ENCODE assay signal across 8 cellular contexts in the genomic region with DNA sequence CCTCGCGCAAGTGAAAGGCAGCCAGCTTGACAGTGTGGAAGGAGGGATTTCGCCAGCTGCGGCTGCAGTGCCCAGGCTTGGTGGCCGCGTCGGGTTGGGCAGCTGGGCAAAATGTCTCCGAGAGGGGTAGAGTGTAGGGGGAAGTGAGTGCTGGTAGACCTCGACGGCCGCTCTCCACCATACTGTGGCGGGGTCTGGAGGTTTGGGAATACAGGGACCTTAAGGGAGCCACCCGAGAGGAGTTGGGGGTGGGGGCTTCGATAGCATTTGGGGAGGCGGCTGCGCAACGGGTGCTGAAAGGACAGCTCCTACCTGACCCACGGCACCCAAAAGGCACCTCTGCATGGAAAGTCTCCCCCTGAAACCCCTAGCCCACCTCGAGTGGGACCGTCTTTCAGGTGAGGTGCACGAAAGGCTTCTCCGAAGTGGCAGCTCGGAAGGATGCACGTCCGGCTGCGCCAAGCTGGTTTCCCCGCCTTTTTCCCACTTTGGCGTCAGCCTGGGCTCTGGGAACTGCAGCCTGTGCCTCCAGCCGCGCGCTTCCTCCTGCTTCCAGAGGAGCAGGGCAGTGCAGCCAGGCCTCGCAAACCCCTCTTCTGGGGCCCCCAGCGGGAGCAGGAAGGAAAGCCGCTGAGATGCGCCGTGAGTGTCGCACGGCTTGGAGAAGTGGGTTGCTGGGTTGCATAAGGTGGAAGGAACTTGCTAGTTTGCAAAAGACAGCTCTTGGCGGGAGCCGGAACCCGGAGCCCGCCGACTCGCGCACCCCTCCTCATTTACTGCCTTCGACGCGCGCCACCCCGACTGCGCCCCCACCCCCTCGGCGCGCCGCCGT. TPM values are rescaled to one million over a fixed set of nuclear protein-coding genes. Genes with fewer than 3 reads are reported as not detected.
DNase-seq lines count a peak whose midpoint lies in the region; ATAC-seq, FAIRE-seq and TF ChIP-seq lines count a peak whose summit lies in the region.

No MANE protein-coding gene starts in this region.

- peak overlapping the region; percentile 83 for H3K4me3 ChIP-seq in A549
- H3K4me3 ChIP-seq in GM12875 (ENCODE audit: low read depth, low read length): peak overlapping the region; percentile 89
- H3K4me3 ChIP-seq in mucosa of rectum (ENCODE audit: low read length in 2 of 2): peak overlapping the region; percentile 76 to 80
- peak overlapping the region; percentile 94 to 100 (median 98) for H3K4me3 ChIP-seq in stomach

- peak overlapping the region; percentile 100 for H3K4me2 ChIP-seq in A549

- TF ChIP-seq CTCF in A549 (IDR thresholded peaks at IDR 0.05) (no peak), GM12875 (IDR thresholded peaks at IDR 0.05; ENCODE audit: borderline replicate concordance, insufficient read depth, low read depth, low read length) (no peak), stomach (IDR thresholded peaks at IDR 0.05) (no peak)

- no peak for TF ChIP-seq RAD21 in A549 (conservative IDR thresholded peaks at IDR 0.05 in 1 of 2, IDR thresholded peaks at IDR 0.05 in 1 of 2)

- POLR2A ChIA-PET in A549 (lab: Yijun Ruan, JAX): interaction anchor here (0.6 to 4.4 kb wide), 6 partner anchors 28 to 316 kb away, joined by 3 to 18 read pairs (median 3); a partner anchor contains a TSS

- H3K27ac ChIP-seq in A549: peak overlapping the region; percentile 98 to 100
- H3K27ac ChIP-seq in mucosa of rectum (ENCODE audit: low read depth in 2 of 2, low read length in 2 of 2): peak overlapping the region; percentile 99 to 100
- peak overlapping the region; percentile 99 to 100 (median 100) for H3K27ac ChIP-seq in stomach

- peak overlapping the region; percentile 63 to 70 for H3K9ac ChIP-seq in mucosa of rectum (ENCODE audit: low read depth in 1 of 2, low read length in 2 of 2)

- DNase-seq in A549 (ENCODE audit: low read depth in 1 of 2, low spot score in 1 of 2): peak; percentile 18 to 76
- DNase-seq in NCI-H446 treated with DMSO at 0.1 percent for 48 hours (lab: John Stamatoyannopoulos, UW): peak; percentile 88
- DNase-seq in activated CD4-positive, alpha-beta T cell treated with anti-CD3 and anti-CD28 coated beads, Interleukin-2, amount 50 U/mL, for 24 hours (ENCODE audit: low read depth in 1 of 2, low spot score in 1 of 2): peak; percentile 8 to 13
- peak; percentile 57 for DNase-seq in stomach

- CTCF ChIA-PET in A549 (lab: Yijun Ruan, JAX): interaction anchor here (0.5 to 2.9 kb wide), 8 partner anchors 10 to 590 kb away, joined by 3 to 14 read pairs (median 6); a partner anchor contains a TSS

- H3K27me3 ChIP-seq in mucosa of rectum (ENCODE audit: control insufficient read depth in 2 of 2, insufficient read depth in 2 of 2, low read length in 2 of 2) (no peaks in the 10 kb centered on the region), stomach (no peaks in the 10 kb centered on the region)

- ATAC-seq in A549 (peak; percentile 68 to 74), HG03139 (IDR thresholded peaks at IDR 0.05; ENCODE audit: unreplicated experiment) (peak; percentile 25), esophagus mucosa (peak; percentile 24)

- intact Hi-C loops in stomach (cut with DNase I; ENCODE audit: low total_unique reads): no loop called here

- H3K4me1 ChIP-seq in A549: peaks cover 20% of the 10 kb centered on the region; the same call in 2 of the 3 replicates
- peaks cover 34 to 42% of the 10 kb centered on the region in 2 donors for H3K4me1 ChIP-seq in mucosa of rectum (ENCODE audit: control insufficient read depth in 2 of 2, insufficient read depth in 2 of 2, low read length in 2 of 2)
- peaks cover 25 to 61% (median 49%) of the 10 kb centered on the region in 4 donors for H3K4me1 ChIP-seq in stomach

- no peak for FAIRE-seq in A549 (lab: Jason Lieb, UNC)

- TF ChIP-seq POLR2A in A549 (IDR thresholded peaks at IDR 0.05; ENCODE audit: low read length) (no peak), stomach (IDR thresholded peaks at IDR 0.05) (no peak)

- 1% methylated on average over 13 of the region's 56 CpGs for WGBS in A549 (ENCODE audit: missing lambda C conversion rate)
- 0 to 1% (median 0%) methylated on average over 29 to 56 of the region's 56 CpGs for WGBS in stomach, 5 donors

- TF ChIP-seq EP300 in A549 (IDR thresholded peaks at IDR 0.05) (no peak), stomach (IDR thresholded peaks at IDR 0.05) (no peak)

- H3K36me3 ChIP-seq in mucosa of rectum (ENCODE audit: control insufficient read depth in 2 of 2, insufficient read depth in 2 of 2, low read length in 2 of 2) (peaks cover 31 to 41% of the 10 kb centered on the region in 2 donors), stomach (peaks cover 11 to 59% (median 54%) of the 10 kb centered on the region in 4 donors)

- H3K9me3 ChIP-seq in A549: no peaks in the 10 kb centered on the region
- no peaks in the 10 kb centered on the region for H3K9me3 ChIP-seq in mucosa of rectum (ENCODE audit: control insufficient read depth in 2 of 2, low read length in 2 of 2)
- H3K9me3 ChIP-seq in stomach: no peaks in the 10 kb centered on the region

TF ChIP-seq in A549, 52 proteins besides CTCF, POLR2A, EP300 and RAD21 (continues in another document):
- TF ChIP-seq, protein P1, sequence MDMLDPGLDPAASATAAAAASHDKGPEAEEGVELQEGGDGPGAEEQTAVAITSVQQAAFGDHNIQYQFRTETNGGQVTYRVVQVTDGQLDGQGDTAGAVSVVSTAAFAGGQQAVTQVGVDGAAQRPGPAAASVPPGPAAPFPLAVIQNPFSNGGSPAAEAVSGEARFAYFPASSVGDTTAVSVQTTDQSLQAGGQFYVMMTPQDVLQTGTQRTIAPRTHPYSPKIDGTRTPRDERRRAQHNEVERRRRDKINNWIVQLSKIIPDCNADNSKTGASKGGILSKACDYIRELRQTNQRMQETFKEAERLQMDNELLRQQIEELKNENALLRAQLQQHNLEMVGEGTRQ (IDR thresholded peaks at IDR 0.05): no peak
- TF ChIP-seq NR3C1 (IDR thresholded peaks at IDR 0.05) (no peak), ZC3H11A (IDR thresholded peaks at IDR 0.05) (no peak), SREBF2 (IDR thresholded peaks at IDR 0.05) (no peak), MAZ (IDR thresholded peaks at IDR 0.05; ENCODE audit: borderline replicate concordance, low read depth, low read length) (no peak), HOXB13 (CRISPR knock-in tag; IDR thresholded peaks at IDR 0.05; ENCODE audit: low read depth) (no peak)
- TF ChIP-seq, protein P2, sequence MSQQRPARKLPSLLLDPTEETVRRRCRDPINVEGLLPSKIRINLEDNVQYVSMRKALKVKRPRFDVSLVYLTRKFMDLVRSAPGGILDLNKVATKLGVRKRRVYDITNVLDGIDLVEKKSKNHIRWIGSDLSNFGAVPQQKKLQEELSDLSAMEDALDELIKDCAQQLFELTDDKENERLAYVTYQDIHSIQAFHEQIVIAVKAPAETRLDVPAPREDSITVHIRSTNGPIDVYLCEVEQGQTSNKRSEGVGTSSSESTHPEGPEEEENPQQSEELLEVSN (IDR thresholded peaks at IDR 0.05; ENCODE audit: borderline replicate concordance, low read depth): peak; percentile 73; the same call in 1 of the 2 replicates
- TF ChIP-seq, protein P3, sequence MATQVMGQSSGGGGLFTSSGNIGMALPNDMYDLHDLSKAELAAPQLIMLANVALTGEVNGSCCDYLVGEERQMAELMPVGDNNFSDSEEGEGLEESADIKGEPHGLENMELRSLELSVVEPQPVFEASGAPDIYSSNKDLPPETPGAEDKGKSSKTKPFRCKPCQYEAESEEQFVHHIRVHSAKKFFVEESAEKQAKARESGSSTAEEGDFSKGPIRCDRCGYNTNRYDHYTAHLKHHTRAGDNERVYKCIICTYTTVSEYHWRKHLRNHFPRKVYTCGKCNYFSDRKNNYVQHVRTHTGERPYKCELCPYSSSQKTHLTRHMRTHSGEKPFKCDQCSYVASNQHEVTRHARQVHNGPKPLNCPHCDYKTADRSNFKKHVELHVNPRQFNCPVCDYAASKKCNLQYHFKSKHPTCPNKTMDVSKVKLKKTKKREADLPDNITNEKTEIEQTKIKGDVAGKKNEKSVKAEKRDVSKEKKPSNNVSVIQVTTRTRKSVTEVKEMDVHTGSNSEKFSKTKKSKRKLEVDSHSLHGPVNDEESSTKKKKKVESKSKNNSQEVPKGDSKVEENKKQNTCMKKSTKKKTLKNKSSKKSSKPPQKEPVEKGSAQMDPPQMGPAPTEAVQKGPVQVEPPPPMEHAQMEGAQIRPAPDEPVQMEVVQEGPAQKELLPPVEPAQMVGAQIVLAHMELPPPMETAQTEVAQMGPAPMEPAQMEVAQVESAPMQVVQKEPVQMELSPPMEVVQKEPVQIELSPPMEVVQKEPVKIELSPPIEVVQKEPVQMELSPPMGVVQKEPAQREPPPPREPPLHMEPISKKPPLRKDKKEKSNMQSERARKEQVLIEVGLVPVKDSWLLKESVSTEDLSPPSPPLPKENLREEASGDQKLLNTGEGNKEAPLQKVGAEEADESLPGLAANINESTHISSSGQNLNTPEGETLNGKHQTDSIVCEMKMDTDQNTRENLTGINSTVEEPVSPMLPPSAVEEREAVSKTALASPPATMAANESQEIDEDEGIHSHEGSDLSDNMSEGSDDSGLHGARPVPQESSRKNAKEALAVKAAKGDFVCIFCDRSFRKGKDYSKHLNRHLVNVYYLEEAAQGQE (IDR thresholded peaks at IDR 0.05): peak; percentile 84

RNA-seq across cellular contexts. Expression of a gene that starts 0.5 kb away (rescaled TPM):
- 146 and 181 TPM in 2 replicates for polyA plus RNA-seq in A549 (2011; rRNA removed)
- polyA plus RNA-seq in A549 (2012; cell fraction: cytosol; rRNA removed): 273 and 310 TPM in 2 replicates
- 104 and 110 TPM in 2 replicates for polyA plus RNA-seq in A549 (2012; cell fraction: nucleus; rRNA removed)
- polyA plus RNA-seq in A549 (2017; fragmentation: RNase III; extraction: RNeasy Plus Mini Kit Qiagen cat#74134 plus additional on column Dnase treatment): 290 to 380 TPM (median 310 TPM) in 3 replicates
- 21.2 and 35.6 TPM in 2 replicates for polyA minus RNA-seq in A549 (2011; rRNA and poly(A)+ RNA removed)
- 336 TPM for total RNA-seq in esophagus mucosa
- 100 to 1,000 TPM in 4 of 5 donors, 10 to 100 TPM in 1; 70.1 to 897 (median 422) TPM for total RNA-seq in stomach
- 100 to 1,000 TPM; 418 to 629 (median 615) TPM for polyA plus RNA-seq in stomach

RNA-seq across cellular contexts. Expression of a gene that starts 39.6 kb away (rescaled TPM):
- 20.4 and 26.0 TPM in 2 replicates for polyA plus RNA-seq in A549 (2011; rRNA removed)
- 12.7 and 15.5 TPM in 2 replicates for polyA plus RNA-seq in A549 (2012; cell fraction: cytosol; rRNA removed)
- 17.3 and 19.0 TPM in 2 replicates for polyA plus RNA-seq in A549 (2012; cell fraction: nucleus; rRNA removed)
- 26.9 to 27.8 TPM (median 27.3 TPM) in 3 replicates for polyA plus RNA-seq in A549 (2017; fragmentation: RNase III; extraction: RNeasy Plus Mini Kit Qiagen cat#74134 plus additional on column Dnase treatment)
- 29.8 and 30.1 TPM in 2 replicates for polyA minus RNA-seq in A549 (2011; rRNA and poly(A)+ RNA removed)
- 37.1 TPM for total RNA-seq in esophagus mucosa
- total RNA-seq in stomach: 10 to 100 TPM; 32.1 to 63.6 (median 48.1) TPM
- polyA plus RNA-seq in stomach: 10 to 100 TPM; 15.3 to 41.4 (median 20.8) TPM

RNA-seq across cellular contexts. Expression of a gene that starts 57.8 kb away (rescaled TPM):
- polyA plus RNA-seq in A549 (2011; rRNA removed): 9.8 and 11.8 TPM in 2 replicates
- polyA plus RNA-seq in A549 (2012; cell fraction: cytosol; rRNA removed): 13.7 and 16.5 TPM in 2 replicates
- 17.6 and 18.5 TPM in 2 replicates for polyA plus RNA-seq in A549 (2012; cell fraction: nucleus; rRNA removed)
- 12.4 to 14.1 TPM (median 12.7 TPM) in 3 replicates for polyA plus RNA-seq in A549 (2017; fragmentation: RNase III; extraction: RNeasy Plus Mini Kit Qiagen cat#74134 plus additional on column Dnase treatment)
- 24.0 and 26.2 TPM in 2 replicates for polyA minus RNA-seq in A549 (2011; rRNA and poly(A)+ RNA removed)
- total RNA-seq in esophagus mucosa: 27.3 TPM
- 100 to 1,000 TPM in 1 of 5 donors, 10 to 100 TPM in 4; 15.2 to 769 (median 46.7) TPM for total RNA-seq in stomach
- 10 to 100 TPM; 21.4 to 37.9 (median 25.5) TPM for polyA plus RNA-seq in stomach

Comparison
In these comparisons a context has a peak if more than half of its experiments do, and no peak if none do; other contexts are left out.
1. Peak in every context shown above with its lines: DNase-seq, ATAC-seq, H3K4me3 ChIP-seq and H3K27ac ChIP-seq.
2. DNase-seq: peak in every context shown above with its lines; median percentile 88 in NCI-H446 treated with DMSO at 0.1 percent for 48 hours; 57 in stomach; 47 in A549; 10 in activated CD4-positive, alpha-beta T cell treated with anti-CD3 and anti-CD28 coated beads, Interleukin-2, amount 50 U/mL, for 24 hours.